1 cellular context compared by ENCODE assay signal in the genomic region with DNA sequence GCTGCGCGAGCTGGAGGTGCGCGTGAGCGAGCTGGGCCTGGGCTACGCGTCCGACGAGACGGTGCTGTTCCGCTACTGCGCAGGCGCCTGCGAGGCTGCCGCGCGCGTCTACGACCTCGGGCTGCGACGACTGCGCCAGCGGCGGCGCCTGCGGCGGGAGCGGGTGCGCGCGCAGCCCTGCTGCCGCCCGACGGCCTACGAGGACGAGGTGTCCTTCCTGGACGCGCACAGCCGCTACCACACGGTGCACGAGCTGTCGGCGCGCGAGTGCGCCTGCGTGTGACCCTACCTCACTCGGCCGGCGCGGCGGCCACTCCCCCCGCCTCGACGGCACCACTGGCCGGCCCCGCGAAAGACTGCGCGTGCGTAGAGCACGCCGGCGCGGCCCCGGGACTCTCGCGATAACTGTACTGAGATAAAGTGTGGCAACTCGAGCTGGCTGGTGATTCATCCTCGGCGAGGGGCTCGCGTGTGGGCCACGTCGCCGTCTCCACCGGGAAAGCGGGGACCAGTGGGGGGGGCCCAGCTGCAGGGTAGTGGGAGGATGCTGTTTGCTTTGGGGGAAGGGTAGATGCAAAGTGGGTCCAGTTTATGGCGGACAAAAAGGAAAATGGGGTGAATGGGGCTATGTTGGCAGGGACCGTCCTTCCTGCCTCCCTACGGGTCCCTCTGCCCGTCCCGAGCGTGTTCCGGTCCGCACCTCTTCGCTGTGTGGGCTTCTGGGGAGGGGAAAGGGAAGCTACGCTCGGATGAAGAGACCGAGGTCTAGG.
TF ChIP-seq lines count a peak whose summit lies in the region.

No MANE protein-coding gene starts in this region.

TF ChIP-seq in HEK293, 187 proteins besides CTCF, POLR2A, EP300 and RAD21 (continued from another document and continues in another):
- TF ChIP-seq, protein P1, sequence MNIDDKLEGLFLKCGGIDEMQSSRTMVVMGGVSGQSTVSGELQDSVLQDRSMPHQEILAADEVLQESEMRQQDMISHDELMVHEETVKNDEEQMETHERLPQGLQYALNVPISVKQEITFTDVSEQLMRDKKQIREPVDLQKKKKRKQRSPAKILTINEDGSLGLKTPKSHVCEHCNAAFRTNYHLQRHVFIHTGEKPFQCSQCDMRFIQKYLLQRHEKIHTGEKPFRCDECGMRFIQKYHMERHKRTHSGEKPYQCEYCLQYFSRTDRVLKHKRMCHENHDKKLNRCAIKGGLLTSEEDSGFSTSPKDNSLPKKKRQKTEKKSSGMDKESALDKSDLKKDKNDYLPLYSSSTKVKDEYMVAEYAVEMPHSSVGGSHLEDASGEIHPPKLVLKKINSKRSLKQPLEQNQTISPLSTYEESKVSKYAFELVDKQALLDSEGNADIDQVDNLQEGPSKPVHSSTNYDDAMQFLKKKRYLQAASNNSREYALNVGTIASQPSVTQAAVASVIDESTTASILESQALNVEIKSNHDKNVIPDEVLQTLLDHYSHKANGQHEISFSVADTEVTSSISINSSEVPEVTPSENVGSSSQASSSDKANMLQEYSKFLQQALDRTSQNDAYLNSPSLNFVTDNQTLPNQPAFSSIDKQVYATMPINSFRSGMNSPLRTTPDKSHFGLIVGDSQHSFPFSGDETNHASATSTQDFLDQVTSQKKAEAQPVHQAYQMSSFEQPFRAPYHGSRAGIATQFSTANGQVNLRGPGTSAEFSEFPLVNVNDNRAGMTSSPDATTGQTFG (tag by site-specific recombination; IDR thresholded peaks at IDR 0.05; ENCODE audit: borderline replicate concordance): no peak
- TF ChIP-seq ZNF133 (tag by site-specific recombination; IDR thresholded peaks at IDR 0.05) (no peak), GLI4 (tag by site-specific recombination; IDR thresholded peaks at IDR 0.05) (peak; percentile 80; the same call in 1 of the 2 replicates), ZNF777 (tag by site-specific recombination; IDR thresholded peaks at IDR 0.05; ENCODE audit: borderline replicate concordance) (peak; percentile 58; the same call in 1 of the 2 replicates), ZNF560 (tag by site-specific recombination; IDR thresholded peaks at IDR 0.05; ENCODE audit: borderline replicate concordance) (no peak), ZNF510 (tag by site-specific recombination; IDR thresholded peaks at IDR 0.05; ENCODE audit: insufficient replicate concordance) (no peak), ZXDB (tag by site-specific recombination; IDR thresholded peaks at IDR 0.05) (peak; percentile 87), ZNF423 (tag by site-specific recombination; IDR thresholded peaks at IDR 0.05) (no peak), KLF7 (tag by site-specific recombination; IDR thresholded peaks at IDR 0.05; ENCODE audit: borderline replicate concordance) (no peak), ZNF521 (tag by site-specific recombination; IDR thresholded peaks at IDR 0.05) (no peak), ZNF174 (tag by site-specific recombination; IDR thresholded peaks at IDR 0.05) (no peak), ZNF214 (tag by site-specific recombination; IDR thresholded peaks at IDR 0.05; ENCODE audit: borderline replicate concordance) (no peak), PRDM4 (tag by site-specific recombination; IDR thresholded peaks at IDR 0.05) (no peak), ZNF23 (tag by site-specific recombination; IDR thresholded peaks at IDR 0.05; ENCODE audit: borderline replicate concordance) (no peak), SCRT2 (tag by site-specific recombination; IDR thresholded peaks at IDR 0.05) (no peak), ZNF248 (tag by site-specific recombination; IDR thresholded peaks at IDR 0.05) (no peak), KLF1 (tag by site-specific recombination; IDR thresholded peaks at IDR 0.05) (0 out of 2 replicates have a peak, but pooled peaks have one; percentile 60), ZNF654 (tag by site-specific recombination; IDR thresholded peaks at IDR 0.05; ENCODE audit: low read depth) (no peak), ZNF580 (tag by site-specific recombination; IDR thresholded peaks at IDR 0.05) (peak; percentile 73; the same call in 1 of the 2 replicates), ZNF292 (tag by site-specific recombination; IDR thresholded peaks at IDR 0.05; ENCODE audit: borderline replicate concordance, low read depth) (no peak), ZNF274 (IDR thresholded peaks at IDR 0.05; ENCODE audit: low read length) (no peak), ZNF274 (tag by site-specific recombination; IDR thresholded peaks at IDR 0.05; ENCODE audit: borderline replicate concordance) (no peak), ZNF132 (tag by site-specific recombination; IDR thresholded peaks at IDR 0.05; ENCODE audit: borderline replicate concordance) (no peak), ZNF266 (tag by site-specific recombination; IDR thresholded peaks at IDR 0.05; ENCODE audit: low read depth) (no peak), ZNF639 (tag by site-specific recombination; IDR thresholded peaks at IDR 0.05) (peak; percentile 68; the same call in 1 of the 2 replicates)
- TF ChIP-seq, protein P2, sequence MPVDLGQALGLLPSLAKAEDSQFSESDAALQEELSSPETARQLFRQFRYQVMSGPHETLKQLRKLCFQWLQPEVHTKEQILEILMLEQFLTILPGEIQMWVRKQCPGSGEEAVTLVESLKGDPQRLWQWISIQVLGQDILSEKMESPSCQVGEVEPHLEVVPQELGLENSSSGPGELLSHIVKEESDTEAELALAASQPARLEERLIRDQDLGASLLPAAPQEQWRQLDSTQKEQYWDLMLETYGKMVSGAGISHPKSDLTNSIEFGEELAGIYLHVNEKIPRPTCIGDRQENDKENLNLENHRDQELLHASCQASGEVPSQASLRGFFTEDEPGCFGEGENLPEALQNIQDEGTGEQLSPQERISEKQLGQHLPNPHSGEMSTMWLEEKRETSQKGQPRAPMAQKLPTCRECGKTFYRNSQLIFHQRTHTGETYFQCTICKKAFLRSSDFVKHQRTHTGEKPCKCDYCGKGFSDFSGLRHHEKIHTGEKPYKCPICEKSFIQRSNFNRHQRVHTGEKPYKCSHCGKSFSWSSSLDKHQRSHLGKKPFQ (tag by site-specific recombination; IDR thresholded peaks at IDR 0.05): no peak
- TF ChIP-seq, protein P3, sequence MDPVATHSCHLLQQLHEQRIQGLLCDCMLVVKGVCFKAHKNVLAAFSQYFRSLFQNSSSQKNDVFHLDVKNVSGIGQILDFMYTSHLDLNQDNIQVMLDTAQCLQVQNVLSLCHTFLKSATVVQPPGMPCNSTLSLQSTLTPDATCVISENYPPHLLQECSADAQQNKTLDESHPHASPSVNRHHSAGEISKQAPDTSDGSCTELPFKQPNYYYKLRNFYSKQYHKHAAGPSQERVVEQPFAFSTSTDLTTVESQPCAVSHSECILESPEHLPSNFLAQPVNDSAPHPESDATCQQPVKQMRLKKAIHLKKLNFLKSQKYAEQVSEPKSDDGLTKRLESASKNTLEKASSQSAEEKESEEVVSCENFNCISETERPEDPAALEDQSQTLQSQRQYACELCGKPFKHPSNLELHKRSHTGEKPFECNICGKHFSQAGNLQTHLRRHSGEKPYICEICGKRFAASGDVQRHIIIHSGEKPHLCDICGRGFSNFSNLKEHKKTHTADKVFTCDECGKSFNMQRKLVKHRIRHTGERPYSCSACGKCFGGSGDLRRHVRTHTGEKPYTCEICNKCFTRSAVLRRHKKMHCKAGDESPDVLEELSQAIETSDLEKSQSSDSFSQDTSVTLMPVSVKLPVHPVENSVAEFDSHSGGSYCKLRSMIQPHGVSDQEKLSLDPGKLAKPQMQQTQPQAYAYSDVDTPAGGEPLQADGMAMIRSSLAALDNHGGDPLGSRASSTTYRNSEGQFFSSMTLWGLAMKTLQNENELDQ (tag by site-specific recombination; IDR thresholded peaks at IDR 0.05; ENCODE audit: low read depth): no peak
- TF ChIP-seq, protein P4, sequence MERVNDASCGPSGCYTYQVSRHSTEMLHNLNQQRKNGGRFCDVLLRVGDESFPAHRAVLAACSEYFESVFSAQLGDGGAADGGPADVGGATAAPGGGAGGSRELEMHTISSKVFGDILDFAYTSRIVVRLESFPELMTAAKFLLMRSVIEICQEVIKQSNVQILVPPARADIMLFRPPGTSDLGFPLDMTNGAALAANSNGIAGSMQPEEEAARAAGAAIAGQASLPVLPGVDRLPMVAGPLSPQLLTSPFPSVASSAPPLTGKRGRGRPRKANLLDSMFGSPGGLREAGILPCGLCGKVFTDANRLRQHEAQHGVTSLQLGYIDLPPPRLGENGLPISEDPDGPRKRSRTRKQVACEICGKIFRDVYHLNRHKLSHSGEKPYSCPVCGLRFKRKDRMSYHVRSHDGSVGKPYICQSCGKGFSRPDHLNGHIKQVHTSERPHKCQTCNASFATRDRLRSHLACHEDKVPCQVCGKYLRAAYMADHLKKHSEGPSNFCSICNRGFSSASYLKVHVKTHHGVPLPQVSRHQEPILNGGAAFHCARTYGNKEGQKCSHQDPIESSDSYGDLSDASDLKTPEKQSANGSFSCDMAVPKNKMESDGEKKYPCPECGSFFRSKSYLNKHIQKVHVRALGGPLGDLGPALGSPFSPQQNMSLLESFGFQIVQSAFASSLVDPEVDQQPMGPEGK (tag by site-specific recombination; IDR thresholded peaks at IDR 0.05): peak; percentile 98
- TF ChIP-seq, protein P5, sequence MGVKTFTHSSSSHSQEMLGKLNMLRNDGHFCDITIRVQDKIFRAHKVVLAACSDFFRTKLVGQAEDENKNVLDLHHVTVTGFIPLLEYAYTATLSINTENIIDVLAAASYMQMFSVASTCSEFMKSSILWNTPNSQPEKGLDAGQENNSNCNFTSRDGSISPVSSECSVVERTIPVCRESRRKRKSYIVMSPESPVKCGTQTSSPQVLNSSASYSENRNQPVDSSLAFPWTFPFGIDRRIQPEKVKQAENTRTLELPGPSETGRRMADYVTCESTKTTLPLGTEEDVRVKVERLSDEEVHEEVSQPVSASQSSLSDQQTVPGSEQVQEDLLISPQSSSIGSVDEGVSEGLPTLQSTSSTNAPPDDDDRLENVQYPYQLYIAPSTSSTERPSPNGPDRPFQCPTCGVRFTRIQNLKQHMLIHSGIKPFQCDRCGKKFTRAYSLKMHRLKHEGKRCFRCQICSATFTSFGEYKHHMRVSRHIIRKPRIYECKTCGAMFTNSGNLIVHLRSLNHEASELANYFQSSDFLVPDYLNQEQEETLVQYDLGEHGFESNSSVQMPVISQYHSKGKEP (tag by site-specific recombination; IDR thresholded peaks at IDR 0.05): 0 out of 2 replicates have a peak, but pooled peaks have one; percentile 6
- TF ChIP-seq, protein P6, sequence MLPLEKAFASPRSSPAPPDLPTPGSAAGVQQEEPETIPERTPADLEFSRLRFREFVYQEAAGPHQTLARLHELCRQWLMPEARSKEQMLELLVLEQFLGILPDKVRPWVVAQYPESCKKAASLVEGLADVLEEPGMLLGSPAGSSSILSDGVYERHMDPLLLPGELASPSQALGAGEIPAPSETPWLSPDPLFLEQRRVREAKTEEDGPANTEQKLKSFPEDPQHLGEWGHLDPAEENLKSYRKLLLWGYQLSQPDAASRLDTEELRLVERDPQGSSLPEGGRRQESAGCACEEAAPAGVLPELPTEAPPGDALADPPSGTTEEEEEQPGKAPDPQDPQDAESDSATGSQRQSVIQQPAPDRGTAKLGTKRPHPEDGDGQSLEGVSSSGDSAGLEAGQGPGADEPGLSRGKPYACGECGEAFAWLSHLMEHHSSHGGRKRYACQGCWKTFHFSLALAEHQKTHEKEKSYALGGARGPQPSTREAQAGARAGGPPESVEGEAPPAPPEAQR (tag by site-specific recombination; IDR thresholded peaks at IDR 0.05): no peak
